In genomic region chr11:57349491-57350274, GRCh38 we compare ENCODE assay signal across 8 cellular contexts. TPM values are rescaled to one million over a fixed set of nuclear protein-coding genes. Genes with fewer than 3 reads are reported as not detected.
DNase-seq lines count a peak whose midpoint lies in the region; ATAC-seq and TF ChIP-seq lines count a peak whose summit lies in the region.

No MANE protein-coding gene starts in this region.

- peaks cover 0 to 2% (median 0%) of the 10 kb centered on the region in 4 donors for H3K9me3 ChIP-seq in liver (ENCODE audit: control insufficient read depth in 4 of 4, low read length in 3 of 4)

- WGBS in liver, result 22% methylated on average over 31 of the region's 31 CpGs

- TF ChIP-seq CTCF in choroid plexus epithelial cell (conservative IDR thresholded peaks at IDR 0.05; ENCODE audit: low read depth, low read length), result peak; percentile 83
- TF ChIP-seq CTCF in liver (IDR thresholded peaks at IDR 0.05; ENCODE audit: low read depth, low read length, missing input control), result peak; percentile 77

- H3K27me3 ChIP-seq in liver (ENCODE audit: control insufficient read depth in 4 of 4, insufficient read depth in 4 of 4, low read length in 3 of 4), result no peaks in the 10 kb centered on the region

- H3K4me1 ChIP-seq in liver (ENCODE audit: control insufficient read depth in 4 of 4, insufficient read depth in 4 of 4, low read length in 3 of 4), result peaks cover 0 to 11% (median 5%) of the 10 kb centered on the region in 4 donors

- H3K27ac ChIP-seq in liver (ENCODE audit: low read depth in 1 of 2, low read length in 2 of 2), result no peak overlapping the region

- DNase-seq in D341Med (ENCODE audit: low spot score), result peak; percentile 58
- DNase-seq in KBM-7, result peak; percentile 58
- peak; percentile 46 to 63 for DNase-seq in activated CD4-positive, alpha-beta T cell treated with anti-CD3 and anti-CD28 coated beads for 4 hours
- DNase-seq in choroid plexus epithelial cell (ENCODE audit: low read depth), result peak; percentile 39
- DNase-seq in stimulated activated CD8-positive, alpha-beta memory T cell treated with anti-CD3 and anti-CD28 coated beads, Interleukin-12 subunit alpha, Interleukin-12 subunit beta, amount 100 ng/mL, for 1 hour (ENCODE audit: low read depth), result peak; percentile 42

- no peak overlapping the region for H3K9ac ChIP-seq in liver (ENCODE audit: low read depth in 1 of 2, low read length in 2 of 2)

- peak; percentile 64 to 79 for TF ChIP-seq RAD21 in liver (IDR thresholded peaks at IDR 0.05)

- ATAC-seq in GM18517 (IDR thresholded peaks at IDR 0.05; ENCODE audit: unreplicated experiment), result no peak
- ATAC-seq in GM21717 (IDR thresholded peaks at IDR 0.05; ENCODE audit: unreplicated experiment), result no peak

- H3K4me3 ChIP-seq in choroid plexus epithelial cell (ENCODE audit: low read depth, low read length), result no peak overlapping the region
- H3K4me3 ChIP-seq in liver (ENCODE audit: low read depth in 1 of 3, low read length in 3 of 3), result no peak overlapping the region

- in situ Hi-C loops in KBM-7 (cut with MboI; ENCODE audit: low pct_unique_long_range_greater_than_20kb, low sequenced_read_pairs), result loop anchor here (10.0 to 25.0 kb wide), 2 partner anchors 65 to 1163 kb away; partner anchors contain the start of gene OR5B21

- H3K36me3 ChIP-seq in liver (ENCODE audit: control insufficient read depth in 4 of 4, insufficient read depth in 3 of 4, low read depth in 1 of 4, low read length in 3 of 4), result no peaks in the 10 kb centered on the region

TF ChIP-seq in liver, 16 proteins besides CTCF, POLR2A, EP300 and RAD21:
- TF ChIP-seq ZBTB33 (IDR thresholded peaks at IDR 0.05), result no peak
- no peak for TF ChIP-seq FOXA2 (IDR thresholded peaks at IDR 0.05)
- peak; percentile 20 for TF ChIP-seq NR2F2 (IDR thresholded peaks at IDR 0.05)
- TF ChIP-seq GABPA (IDR thresholded peaks at IDR 0.05 in 1 of 2, conservative IDR thresholded peaks at IDR 0.05 in 1 of 2), result no peak
- TF ChIP-seq SP1 (IDR thresholded peaks at IDR 0.05), result no peak
- TF ChIP-seq HNF4G (IDR thresholded peaks at IDR 0.05), result no peak
- peak in 1 of 2 donors; percentile 49 for TF ChIP-seq RXRA (IDR thresholded peaks at IDR 0.05)
- no peak for TF ChIP-seq YY1 (IDR thresholded peaks at IDR 0.05)
- no peak for TF ChIP-seq EGR1 (IDR thresholded peaks at IDR 0.05; ENCODE audit: low read depth in 2 of 2)
- no peak for TF ChIP-seq ATF3 (IDR thresholded peaks at IDR 0.05)

RNA-seq across cellular contexts. Expression of gene P2RX3, which starts 11.5 kb away (rescaled TPM):
- under 1 TPM; 0.28 to 0.33 TPM for total RNA-seq in liver
- under 1 TPM; 0.18 TPM for polyA plus RNA-seq in liver

RNA-seq across cellular contexts. Expression of gene SSRP1, which starts 14.0 kb away (rescaled TPM):
- 10 to 100 TPM; 28.5 to 45.3 TPM for total RNA-seq in liver
- polyA plus RNA-seq in liver, result 10 to 100 TPM; 13.9 to 28.2 TPM

RNA-seq across cellular contexts. Expression of gene TNKS1BP1, which starts 24.9 kb away (rescaled TPM):
- total RNA-seq in liver, result 10 to 100 TPM; 28.3 to 61.9 TPM
- polyA plus RNA-seq in liver, result 10 to 100 TPM; 32.0 to 67.1 TPM

RNA-seq across cellular contexts. Expression of gene PRG3, which starts 31.3 kb away (rescaled TPM):
- 1 to 10 TPM in 1 of 2 donors, not detected in 1; 4.9 TPM for total RNA-seq in liver
- under 1 TPM in 1 of 2 donors, not detected in 1; 0.22 TPM for polyA plus RNA-seq in liver

RNA-seq across cellular contexts. Expression of gene PRG2, which starts 40.8 kb away (rescaled TPM):
- total RNA-seq in liver, result 10 to 100 TPM in 1 of 2 donors, not detected in 1; 24.2 TPM
- 1 to 10 TPM in 1 of 2 donors, under 1 TPM in 1; 0.74 to 1.2 TPM for polyA plus RNA-seq in liver
